ENCODE assay signal across 14 cellular contexts in the genomic region with DNA sequence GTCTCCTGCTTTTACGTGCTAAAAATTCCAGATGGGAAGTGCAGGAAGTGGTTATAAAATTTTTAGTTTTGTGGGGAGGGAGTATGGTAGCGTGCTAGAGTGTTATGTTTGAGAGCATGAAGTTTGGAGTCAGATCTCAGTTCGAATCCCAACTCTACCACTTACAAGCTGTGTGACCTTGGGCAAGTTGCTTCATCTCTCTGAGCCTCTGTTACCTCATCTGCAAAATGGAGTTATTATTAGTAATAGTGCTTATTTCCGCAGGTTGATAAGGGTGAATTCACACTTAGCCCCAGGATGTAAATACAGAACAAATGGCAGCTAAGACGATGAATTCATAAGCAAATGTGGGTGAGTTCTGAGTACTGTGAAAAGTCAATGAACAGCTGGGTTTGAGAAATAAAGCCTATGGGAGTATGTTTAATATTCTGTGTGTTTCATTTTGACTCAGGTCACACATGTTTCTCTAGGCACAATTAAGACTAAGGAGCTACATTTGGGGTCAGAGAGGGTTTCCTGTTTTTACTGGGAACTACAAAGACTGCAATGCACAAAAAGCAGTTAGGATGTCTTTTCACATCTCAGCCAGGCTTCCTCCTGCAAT.
DNase-seq lines count a peak whose midpoint lies in the region; ATAC-seq, FAIRE-seq and TF ChIP-seq lines count a peak whose summit lies in the region.
"Had no signal": no experiment of that assay in that cellular context is flagged by ENCODE, and none has a peak within 500 bp of the region (broad histone marks: within the 10 kb centered on the region; RNA-seq: fewer than 3 reads in every experiment).

No MANE protein-coding gene starts in this region.

- peak overlapping the region in 1 of 2 donors; percentile 83 for H3K27ac Mint-ChIP-seq in effector memory CD8-positive, alpha-beta T cell

- TF ChIP-seq CTCF in SK-N-SH (IDR thresholded peaks at IDR 0.05), result no peak

- no peaks in the 10 kb centered on the region for H4K20me1 ChIP-seq in SK-N-SH (ENCODE audit: insufficient read depth)

- CTCF ChIA-PET in SK-N-SH (lab: Yijun Ruan, JAX), result no interaction called here

- WGBS in SK-N-SH (ENCODE audit: low lambda C conversion rate), result 93% methylated on average over 5 of the region's 5 CpGs

- H3K79me2 ChIP-seq in SK-N-SH (ENCODE audit: insufficient read depth), result no peaks in the 10 kb centered on the region

- H3K27me3 ChIP-seq in SK-N-SH (ENCODE audit: insufficient read depth), result no peaks in the 10 kb centered on the region
- H3K27me3 ChIP-seq in effector memory CD4-positive, alpha-beta T cell (replicated peaks; ENCODE audit: control insufficient read depth, insufficient read depth, low read length, poor library complexity, severe bottlenecking), result no peaks in the 10 kb centered on the region
- H3K27me3 ChIP-seq: SJSA1 had no signal

- no peaks in the 10 kb centered on the region for H3K36me3 Mint-ChIP-seq in effector memory CD8-positive, alpha-beta T cell (ENCODE audit: insufficient read depth)

- no peak overlapping the region for H3K9ac ChIP-seq in SK-N-SH

- H3K9me2 ChIP-seq in SK-N-SH, result no peaks in the 10 kb centered on the region

- no peaks in the 10 kb centered on the region for H3K27me3 Mint-ChIP-seq in effector memory CD8-positive, alpha-beta T cell

- H3K4me3 ChIP-seq in SK-N-SH (ENCODE audit: low read depth in 2 of 2, low read length in 1 of 2), result no peak overlapping the region
- H3K4me3 ChIP-seq in effector memory CD4-positive, alpha-beta T cell (ENCODE audit: insufficient read depth, low read depth, low read length, poor library complexity, severe bottlenecking), result no peak overlapping the region

- H3K9me3 Mint-ChIP-seq in effector memory CD8-positive, alpha-beta T cell, result peaks cover 2 to 8% of the 10 kb centered on the region in 2 donors

- no peak overlapping the region for H3K4me2 ChIP-seq in SK-N-SH

- H3K4me3 Mint-ChIP-seq in effector memory CD8-positive, alpha-beta T cell, result peak overlapping the region; percentile 48 to 64

- H3F3A ChIP-seq in SK-N-SH (replicated peaks; ENCODE audit: insufficient read depth), result no peaks in the 10 kb centered on the region

- no peak for FAIRE-seq in frontal cortex (lab: Jason Lieb, UNC)
- FAIRE-seq: islet of Langerhans had no signal

- ATAC-seq in SK-N-SH treated with all-trans-retinoic acid at 6 μM for 48 hours, result no peak
- ATAC-seq in GM21360 (IDR thresholded peaks at IDR 0.05; ENCODE audit: unreplicated experiment), result peak; percentile 88
- ATAC-seq in HG03378 (IDR thresholded peaks at IDR 0.05; ENCODE audit: unreplicated experiment), result peak; percentile 80
- ATAC-seq in effector memory CD8-positive, alpha-beta T cell (replicated peaks), result no peak
- ATAC-seq: sciatic nerve had no signal

- DNase-seq in SK-N-SH (no peak), frontal cortex (ENCODE audit: low spot score in 2 of 2) (no peak), caudate nucleus (lab: John Stamatoyannopoulos, UW) (no peak)
- no peak for DNase-seq in effector memory CD8-positive, alpha-beta T cell
- DNase-seq in effector memory CD4-positive, alpha-beta T cell, result no peak
- DNase-seq: activated CD4-positive, CD25-positive, alpha-beta regulatory T cell; NCI-H524 treated with DMSO at 0.1 percent for 48 hours had no signal

- H3K27ac ChIP-seq in SK-N-SH (ENCODE audit: low read depth in 2 of 2, low read length in 1 of 2) (no peak overlapping the region), caudate nucleus (ENCODE audit: low read depth, low read length) (no peak overlapping the region)
- H3K27ac ChIP-seq in effector memory CD4-positive, alpha-beta T cell (ENCODE audit: insufficient read depth, low read length, poor library complexity, severe bottlenecking), result no peak overlapping the region
- H3K27ac ChIP-seq: 22Rv1, SJSA1 had no signal

- peaks cover 3 to 9% of the 10 kb centered on the region in 2 donors for H3K4me1 Mint-ChIP-seq in effector memory CD8-positive, alpha-beta T cell (ENCODE audit: low read depth in 2 of 2)

- POLR2A ChIA-PET in SK-N-SH (lab: Yijun Ruan, JAX), result no interaction called here

- TF ChIP-seq RAD21 in SK-N-SH (IDR thresholded peaks at IDR 0.05; ENCODE audit: low read length), result no peak

- H3K36me3 ChIP-seq in SK-N-SH (replicated peaks in 1 of 2; ENCODE audit: control insufficient read depth in 1 of 2, insufficient read depth in 2 of 2, low read length in 1 of 2), result no peaks in the 10 kb centered on the region
- no peaks in the 10 kb centered on the region for H3K36me3 ChIP-seq in effector memory CD4-positive, alpha-beta T cell (ENCODE audit: control insufficient read depth, insufficient read depth, low read length)
- H3K36me3 ChIP-seq: SJSA1 had no signal

- peak overlapping the region; percentile 88; the same call in 1 of the 2 replicates for H2AFZ ChIP-seq in SK-N-SH (ENCODE audit: low read depth)

- no peaks in the 10 kb centered on the region; a peak in 1 of 4 replicates for H3K4me1 ChIP-seq in SK-N-SH (ENCODE audit: control insufficient read depth in 1 of 2, insufficient read depth in 2 of 2, low read depth in 1 of 2, low read length in 1 of 2)
- H3K4me1 ChIP-seq in effector memory CD4-positive, alpha-beta T cell (ENCODE audit: control insufficient read depth, insufficient read depth, low read length, poor library complexity, severe bottlenecking), result no peaks in the 10 kb centered on the region
- H3K4me1 ChIP-seq: SJSA1 had no signal

- TF ChIP-seq EP300 in SK-N-SH (IDR thresholded peaks at IDR 0.05; ENCODE audit: borderline replicate concordance in 1 of 2, low read depth in 1 of 2, low read length in 1 of 2), result no peak

- H3K9me3 ChIP-seq in SK-N-SH, result no peaks in the 10 kb centered on the region
- no peaks in the 10 kb centered on the region for H3K9me3 ChIP-seq in effector memory CD4-positive, alpha-beta T cell (ENCODE audit: control insufficient read depth, low read length)
- H3K9me3 ChIP-seq: SJSA1 had no signal

TF ChIP-seq in SK-N-SH, 30 proteins besides CTCF, POLR2A, EP300 and RAD21 (continues in another document):
- TF ChIP-seq RFX5 (IDR thresholded peaks at IDR 0.05; ENCODE audit: low read length) (no peak), CHD2 (IDR thresholded peaks at IDR 0.05; ENCODE audit: low read length, partially characterized antibody) (no peak), GATA2 (CRISPR knock-in tag; IDR thresholded peaks at IDR 0.05) (no peak), MXI1 (IDR thresholded peaks at IDR 0.05; ENCODE audit: low read depth, low read length) (no peak), POLR2AphosphoS5 (IDR thresholded peaks at IDR 0.05; ENCODE audit: low read depth, low read length) (no peak), TEAD4 (IDR thresholded peaks at IDR 0.05; ENCODE audit: borderline replicate concordance, insufficient read depth) (no peak), SMC3 (IDR thresholded peaks at IDR 0.05; ENCODE audit: low read depth, low read length) (no peak), YY1 (IDR thresholded peaks at IDR 0.05; ENCODE audit: low read depth) (no peak), FOXM1 (IDR thresholded peaks at IDR 0.05; ENCODE audit: low read depth) (no peak), TCF12 (IDR thresholded peaks at IDR 0.05) (no peak)
- TF ChIP-seq, protein P1, sequence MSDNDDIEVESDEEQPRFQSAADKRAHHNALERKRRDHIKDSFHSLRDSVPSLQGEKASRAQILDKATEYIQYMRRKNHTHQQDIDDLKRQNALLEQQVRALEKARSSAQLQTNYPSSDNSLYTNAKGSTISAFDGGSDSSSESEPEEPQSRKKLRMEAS (IDR thresholded peaks at IDR 0.05; ENCODE audit: low read depth), result no peak
- TF ChIP-seq, protein P2, sequence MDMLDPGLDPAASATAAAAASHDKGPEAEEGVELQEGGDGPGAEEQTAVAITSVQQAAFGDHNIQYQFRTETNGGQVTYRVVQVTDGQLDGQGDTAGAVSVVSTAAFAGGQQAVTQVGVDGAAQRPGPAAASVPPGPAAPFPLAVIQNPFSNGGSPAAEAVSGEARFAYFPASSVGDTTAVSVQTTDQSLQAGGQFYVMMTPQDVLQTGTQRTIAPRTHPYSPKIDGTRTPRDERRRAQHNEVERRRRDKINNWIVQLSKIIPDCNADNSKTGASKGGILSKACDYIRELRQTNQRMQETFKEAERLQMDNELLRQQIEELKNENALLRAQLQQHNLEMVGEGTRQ (IDR thresholded peaks at IDR 0.05; ENCODE audit: borderline replicate concordance, low read depth, low read length), result no peak

TF ChIP-seq in SK-N-SH treated with all-trans-retinoic acid at 6 μM for 48 hours, 23 proteins besides CTCF, POLR2A, EP300 and RAD21 (continues in another document):
- TF ChIP-seq ZC3H10 (CRISPR knock-in tag; IDR thresholded peaks at IDR 0.05), result no peak
- no peak for TF ChIP-seq ZNF565 (CRISPR knock-in tag; conservative IDR thresholded peaks at IDR 0.05; ENCODE audit: low read depth)
- no peak for TF ChIP-seq ZNF70 (CRISPR knock-in tag; IDR thresholded peaks at IDR 0.05)
- TF ChIP-seq, protein P3, sequence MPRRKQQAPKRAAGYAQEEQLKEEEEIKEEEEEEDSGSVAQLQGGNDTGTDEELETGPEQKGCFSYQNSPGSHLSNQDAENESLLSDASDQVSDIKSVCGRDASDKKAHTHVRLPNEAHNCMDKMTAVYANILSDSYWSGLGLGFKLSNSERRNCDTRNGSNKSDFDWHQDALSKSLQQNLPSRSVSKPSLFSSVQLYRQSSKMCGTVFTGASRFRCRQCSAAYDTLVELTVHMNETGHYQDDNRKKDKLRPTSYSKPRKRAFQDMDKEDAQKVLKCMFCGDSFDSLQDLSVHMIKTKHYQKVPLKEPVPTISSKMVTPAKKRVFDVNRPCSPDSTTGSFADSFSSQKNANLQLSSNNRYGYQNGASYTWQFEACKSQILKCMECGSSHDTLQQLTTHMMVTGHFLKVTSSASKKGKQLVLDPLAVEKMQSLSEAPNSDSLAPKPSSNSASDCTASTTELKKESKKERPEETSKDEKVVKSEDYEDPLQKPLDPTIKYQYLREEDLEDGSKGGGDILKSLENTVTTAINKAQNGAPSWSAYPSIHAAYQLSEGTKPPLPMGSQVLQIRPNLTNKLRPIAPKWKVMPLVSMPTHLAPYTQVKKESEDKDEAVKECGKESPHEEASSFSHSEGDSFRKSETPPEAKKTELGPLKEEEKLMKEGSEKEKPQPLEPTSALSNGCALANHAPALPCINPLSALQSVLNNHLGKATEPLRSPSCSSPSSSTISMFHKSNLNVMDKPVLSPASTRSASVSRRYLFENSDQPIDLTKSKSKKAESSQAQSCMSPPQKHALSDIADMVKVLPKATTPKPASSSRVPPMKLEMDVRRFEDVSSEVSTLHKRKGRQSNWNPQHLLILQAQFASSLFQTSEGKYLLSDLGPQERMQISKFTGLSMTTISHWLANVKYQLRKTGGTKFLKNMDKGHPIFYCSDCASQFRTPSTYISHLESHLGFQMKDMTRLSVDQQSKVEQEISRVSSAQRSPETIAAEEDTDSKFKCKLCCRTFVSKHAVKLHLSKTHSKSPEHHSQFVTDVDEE (CRISPR knock-in tag; IDR thresholded peaks at IDR 0.05), result no peak

Comparison
In these comparisons a context has a peak if more than half of its experiments do, and no peak if none do; other contexts are left out.
1. ATAC-seq: peak in GM21360 (single experiment) and HG03378 (single experiment); none in SK-N-SH treated with all-trans-retinoic acid at 6 μM for 48 hours (single experiment) and effector memory CD8-positive, alpha-beta T cell (single experiment).